In genomic region chr17:6639014-6639650, GRCh38 we compare ENCODE assay signal across 8 cellular contexts. TPM values are rescaled to one million over a fixed set of nuclear protein-coding genes. Genes with fewer than 3 reads are reported as not detected.
DNase-seq lines count a peak whose midpoint lies in the region; ATAC-seq, FAIRE-seq and TF ChIP-seq lines count a peak whose summit lies in the region.

No MANE protein-coding gene starts in this region.

- CTCF ChIA-PET in activated CD4-positive, alpha-beta T cell treated with anti-CD3 and anti-CD28 coated beads, Interleukin-2, amount 10 ng/mL, durations not matched to agents 7 days and 5 days (lab: Charles Lee) = interaction anchor here (1.1 to 1.3 kb wide), 2 partner anchors 12 to 17 kb away, joined by 3 to 4 read pairs; partner anchors contain the start of gene MED31
- CTCF ChIA-PET in GM12878 (lab: Yijun Ruan, JAX) = interaction anchor here (0.5 to 1.5 kb wide), 2 partner anchors 10 to 817 kb away, joined by 3 to 5 read pairs; no protein-coding TSS in a partner anchor

- peaks cover 0 to 12% of the 10 kb centered on the region in 2 experiments; a peak in 1 of 4 replicates for H3K36me3 ChIP-seq in GM12878 (ENCODE audit: control insufficient read depth in 2 of 2, insufficient read depth in 2 of 2, low read length in 1 of 2)
- H3K36me3 ChIP-seq in liver (ENCODE audit: control insufficient read depth in 4 of 4, insufficient read depth in 3 of 4, low read depth in 1 of 4, low read length in 3 of 4) = peaks cover 0 to 12% (median 5%) of the 10 kb centered on the region in 4 donors
- H3K36me3 ChIP-seq in thoracic aorta = peaks cover 4% of the 10 kb centered on the region

- no peaks in the 10 kb centered on the region for H3K9me3 ChIP-seq in GM12878 (replicated peaks; ENCODE audit: control insufficient read depth, insufficient read depth, low read length)
- H3K9me3 ChIP-seq in liver (ENCODE audit: control insufficient read depth in 4 of 4, low read length in 3 of 4) = no peaks in the 10 kb centered on the region
- H3K9me3 ChIP-seq in thoracic aorta = no peaks in the 10 kb centered on the region

- no peaks in the 10 kb centered on the region for H3K9me3 Mint-ChIP-seq in activated CD4-positive, alpha-beta T cell treated with anti-CD3 and anti-CD28 coated beads, Interleukin-2, amount 10 ng/mL, durations not matched to agents 7 days and 5 days

- peak overlapping the region; percentile 84 for H3K9ac ChIP-seq in GM12878 (ENCODE audit: control insufficient read depth, insufficient read depth, low read length)
- H3K9ac ChIP-seq in liver (ENCODE audit: low read depth in 1 of 2, low read length in 2 of 2) = peak overlapping the region; percentile 36 to 68

- H3K27ac Mint-ChIP-seq in activated CD4-positive, alpha-beta T cell treated with anti-CD3 and anti-CD28 coated beads, Interleukin-2, amount 10 ng/mL, durations not matched to agents 7 days and 5 days = peak overlapping the region; percentile 96

- H3K79me2 ChIP-seq in GM12878 (ENCODE audit: control insufficient read depth, insufficient read depth, low read length) = peaks cover 33% of the 10 kb centered on the region

- H3K4me3 ChIP-seq in GM12878 (peak overlapping the region; percentile 87), liver (ENCODE audit: low read depth in 1 of 3, low read length in 3 of 3) (peak overlapping the region; percentile 88 to 94 (median 90)), thoracic aorta (peak overlapping the region; percentile 86)

- peak overlapping the region; percentile 88 for H3K4me2 ChIP-seq in GM12878 (ENCODE audit: control insufficient read depth, insufficient read depth)

- FAIRE-seq in GM12878 (lab: Jason Lieb, UNC) = no peak

- H3K4me3 Mint-ChIP-seq in activated CD4-positive, alpha-beta T cell treated with anti-CD3 and anti-CD28 coated beads, Interleukin-2, amount 10 ng/mL, durations not matched to agents 7 days and 5 days = peak overlapping the region; percentile 94

- ATAC-seq in GM12878 (no peak), thoracic aorta (ENCODE audit: insufficient number of reproducible peaks, low FRiP score, low read depth) (no peak), GM18520 (IDR thresholded peaks at IDR 0.05; ENCODE audit: unreplicated experiment) (no peak)

- TF ChIP-seq CTCF in GM12878 (IDR thresholded peaks at IDR 0.05 in 2 of 3, conservative IDR thresholded peaks at IDR 0.05 in 1 of 3; ENCODE audit: control insufficient read depth in 2 of 3, extremely low read depth in 1 of 3, insufficient read depth in 1 of 3, low read depth in 3 of 3, low read length in 3 of 3) = no peak
- TF ChIP-seq CTCF in liver (IDR thresholded peaks at IDR 0.05; ENCODE audit: low read depth, low read length, missing input control) = no peak
- no peak for TF ChIP-seq CTCF in thoracic aorta (IDR thresholded peaks at IDR 0.05)

- H3K4me1 ChIP-seq in GM12878 (ENCODE audit: control insufficient read depth, insufficient read depth, low read length) (peaks cover 11% of the 10 kb centered on the region; the same call in 1 of the 2 replicates), liver (ENCODE audit: control insufficient read depth in 4 of 4, insufficient read depth in 4 of 4, low read length in 3 of 4) (peaks cover 3 to 34% (median 26%) of the 10 kb centered on the region in 4 donors), thoracic aorta (ENCODE audit: control insufficient read depth in 1 of 2, low read depth in 2 of 2) (peaks cover 7 to 30% of the 10 kb centered on the region in 2 donors)

- H3K27ac ChIP-seq in GM12878 (ENCODE audit: control insufficient read depth, insufficient read depth) (peak overlapping the region; percentile 83), liver (ENCODE audit: low read depth in 1 of 2, low read length in 2 of 2) (no peak overlapping the region), thoracic aorta (no peak overlapping the region)

- TF ChIP-seq EP300 in GM12878 (IDR thresholded peaks at IDR 0.05; ENCODE audit: borderline replicate concordance in 1 of 2, control insufficient read depth in 1 of 2, low read depth in 2 of 2, low read length in 2 of 2) = no peak

- H3K27me3 ChIP-seq in GM12878 (replicated peaks in 1 of 2; ENCODE audit: control insufficient read depth in 2 of 2, insufficient read depth in 2 of 2, low read length in 1 of 2) = no peaks in the 10 kb centered on the region
- H3K27me3 ChIP-seq in liver (ENCODE audit: control insufficient read depth in 4 of 4, insufficient read depth in 4 of 4, low read length in 3 of 4) = no peaks in the 10 kb centered on the region
- H3K27me3 ChIP-seq in thoracic aorta (replicated peaks; ENCODE audit: insufficient read depth) = no peaks in the 10 kb centered on the region

- H3K4me1 Mint-ChIP-seq in activated CD4-positive, alpha-beta T cell treated with anti-CD3 and anti-CD28 coated beads, Interleukin-2, amount 10 ng/mL, durations not matched to agents 7 days and 5 days = peaks cover 49% of the 10 kb centered on the region

- RAD21 ChIA-PET in GM12878 (lab: Charles Lee; ENCODE audit: unreplicated experiment) = interaction anchor here (0.7 to 1.1 kb wide), 2 partner anchors 11 to 166 kb away, joined by 3 to 4 read pairs; no protein-coding TSS in a partner anchor

- intact Hi-C loops in GM12878 (cut with micrococcal nuclease; ENCODE audit: unreplicated experiment) = no loop called here

- no peak for TF ChIP-seq RAD21 in GM12878 (IDR thresholded peaks at IDR 0.05; ENCODE audit: insufficient read depth, low read depth, low read length)
- TF ChIP-seq RAD21 in liver (IDR thresholded peaks at IDR 0.05) = no peak

- H3K27me3 Mint-ChIP-seq in activated CD4-positive, alpha-beta T cell treated with anti-CD3 and anti-CD28 coated beads, Interleukin-2, amount 10 ng/mL, durations not matched to agents 7 days and 5 days = no peaks in the 10 kb centered on the region

- no peaks in the 10 kb centered on the region for H4K20me1 ChIP-seq in GM12878 (ENCODE audit: control insufficient read depth, insufficient read depth)

- peak; percentile 15 for DNase-seq in activated CD4-positive, alpha-beta T cell treated with anti-CD3 and anti-CD28 coated beads, Interleukin-2, amount 10 ng/mL, durations not matched to agents 7 days and 5 days
- no peak for DNase-seq in activated CD4-positive, alpha-beta T cell treated with anti-CD3 and anti-CD28 coated beads for 48 hours
- DNase-seq in GM12878 (ENCODE audit: low read depth, low spot score) (no peak), thoracic aorta (ENCODE audit: low spot score) (no peak), GDM1 (lab: John Stamatoyannopoulos, UW) (no peak), NOMO-1 (lab: John Stamatoyannopoulos, UW; ENCODE audit: unreplicated experiment in 2 of 2) (no peak)

- in situ Hi-C loops in GM12878 (cut with MboI) = no loop called here

- SMC1A ChIA-PET in GM12878 (lab: Charles Lee; ENCODE audit: uncharacterized antibody, unreplicated experiment) = no interaction called here

- no peak overlapping the region for H2AFZ ChIP-seq in GM12878 (ENCODE audit: control insufficient read depth, low read depth, low read length)

- POLR2A ChIA-PET in activated CD4-positive, alpha-beta T cell treated with anti-CD3 and anti-CD28 coated beads, Interleukin-2, amount 10 ng/mL, durations not matched to agents 7 days and 5 days (lab: Charles Lee) = no interaction called here
- POLR2A ChIA-PET in GM12878 (lab: Charles Lee) = interaction anchor here (0.8 to 1.4 kb wide), 3 partner anchors 11 to 52 kb away, joined by 3 to 4 read pairs (median 3); partner anchors contain the start of genes C17orf100 and MED31

- no TSS peak for BruUV-seq in GM12878 (replicated peaks; lab: Mats Ljungman, UMichigan)

- TF ChIP-seq POLR2A in GM12878 (IDR thresholded peaks at IDR 0.05; ENCODE audit: low read depth, low read length) = no peak

- H3K36me3 Mint-ChIP-seq in activated CD4-positive, alpha-beta T cell treated with anti-CD3 and anti-CD28 coated beads, Interleukin-2, amount 10 ng/mL, durations not matched to agents 7 days and 5 days (ENCODE audit: low read depth) = peaks cover 30% of the 10 kb centered on the region

- 37% methylated on average over 16 of the region's 16 CpGs for WGBS in GM12878 (ENCODE audit: insufficient coverage, insufficient replicate concordance, low lambda C conversion rate, missing lambda C conversion rate)
- 53% methylated on average over 16 of the region's 16 CpGs for WGBS in liver

RNA-seq across cellular contexts. Expression of gene KIAA0753, which starts 1.4 kb away (rescaled TPM):
- total RNA-seq in activated CD4-positive, alpha-beta T cell treated with anti-CD3 and anti-CD28 coated beads, Interleukin-2, amount 10 ng/mL, durations not matched to agents 7 days and 5 days = 10 to 100 TPM; 16.3 to 17.6 TPM
- 53.9 and 56.5 TPM in 2 replicates for total RNA-seq in GM12878 (2013; cell fraction: nucleolus; rRNA removed)
- total RNA-seq in GM12878 (2014; rRNA removed) (10.1 and 13.4 TPM in 2 replicates), GM12878 (2014; rRNA removed; fragmentation: Illumina TruSeq; extraction: Trizol) (12.7 and 15.2 TPM in 2 replicates), GM12878 (2021) (12.0 and 12.9 TPM in 2 replicates), liver (1 to 10 TPM; 3.8 to 5.9 TPM), thoracic aorta (10 to 100 TPM; 15.9 to 27.5 TPM)
- 6.7 TPM for polyA plus RNA-seq in GM12878 (2011; ENCODE audit: low read depth)
- polyA plus RNA-seq in GM12878 (2011; rRNA removed) (7.3 and 8.1 TPM in 2 replicates), GM12878 (2014; fragmentation: Illumina TruSeq; extraction: Trizol) (12.5 and 15.3 TPM in 2 replicates), GM12878 (2014; fragmentation: Nextera tagmentation; extraction: Ambion mirVana) (1 to 10 TPM; 2.2 to 3.3 TPM), GM12878 (2014; rRNA removed) (7.9 and 10.3 TPM in 2 replicates), GM12878 (2016; fragmentation: Nextera tagmentation; extraction: Ambion mirVana) (1 to 10 TPM; 5.9 to 7.5 TPM), liver (1 to 10 TPM; 2.0 to 2.1 TPM)
- 4.3 and 5.4 TPM in 2 replicates for polyA plus RNA-seq in GM12878 (2011; cell fraction: cytosol; rRNA removed)
- polyA plus RNA-seq in GM12878 (2011; cell fraction: nucleus; rRNA removed) = 19.7 and 22.3 TPM in 2 replicates
- polyA plus RNA-seq in GM12878 (2012) = 5.3 and 9.0 TPM in 2 replicates
- 6.0 and 9.0 TPM in 2 replicates for polyA minus RNA-seq in GM12878 (2011; rRNA and poly(A)+ RNA removed)
- polyA minus RNA-seq in GM12878 (2011; cell fraction: cytosol; rRNA and poly(A)+ RNA removed) = 3.7 and 4.3 TPM in 2 replicates
- polyA minus RNA-seq in GM12878 (2011; cell fraction: nucleus; rRNA and poly(A)+ RNA removed) = 15.8 and 19.7 TPM in 2 replicates

RNA-seq across cellular contexts. Expression of gene TXNDC17, which starts 1.7 kb away (rescaled TPM):
- 10 to 100 TPM; 49.0 to 69.0 TPM for total RNA-seq in activated CD4-positive, alpha-beta T cell treated with anti-CD3 and anti-CD28 coated beads, Interleukin-2, amount 10 ng/mL, durations not matched to agents 7 days and 5 days
- total RNA-seq in GM12878 (2013; cell fraction: nucleolus; rRNA removed) = 11.6 and 14.2 TPM in 2 replicates
- 123 and 124 TPM in 2 replicates for total RNA-seq in GM12878 (2014; rRNA removed)
- total RNA-seq in GM12878 (2014; rRNA removed; fragmentation: Illumina TruSeq; extraction: Trizol) = 149 and 175 TPM in 2 replicates
- 129 and 142 TPM in 2 replicates for total RNA-seq in GM12878 (2021)
- 17.2 TPM for polyA plus RNA-seq in GM12878 (2011; ENCODE audit: low read depth)
- 236 and 346 TPM in 2 replicates for polyA plus RNA-seq in GM12878 (2011; rRNA removed)
- 254 and 313 TPM in 2 replicates for polyA plus RNA-seq in GM12878 (2011; cell fraction: cytosol; rRNA removed)
- polyA plus RNA-seq in GM12878 (2011; cell fraction: nucleus; rRNA removed) = 122 and 152 TPM in 2 replicates
- polyA plus RNA-seq in GM12878 (2012) = 124 and 181 TPM in 2 replicates
- polyA plus RNA-seq in GM12878 (2014; fragmentation: Illumina TruSeq; extraction: Trizol) = 85.4 and 178 TPM in 2 replicates
- polyA plus RNA-seq in GM12878 (2014; fragmentation: Nextera tagmentation; extraction: Ambion mirVana) = 100 to 1,000 TPM; 933 to 957 TPM
- 191 and 195 TPM in 2 replicates for polyA plus RNA-seq in GM12878 (2014; rRNA removed)
- 100 to 1,000 TPM; 667 to 694 TPM for polyA plus RNA-seq in GM12878 (2016; fragmentation: Nextera tagmentation; extraction: Ambion mirVana)
- 36.6 and 44.6 TPM in 2 replicates for polyA minus RNA-seq in GM12878 (2011; rRNA and poly(A)+ RNA removed)
- polyA minus RNA-seq in GM12878 (2011; cell fraction: cytosol; rRNA and poly(A)+ RNA removed) = 22.6 and 28.2 TPM in 2 replicates
- 21.6 and 25.7 TPM in 2 replicates for polyA minus RNA-seq in GM12878 (2011; cell fraction: nucleus; rRNA and poly(A)+ RNA removed)
- total RNA-seq in liver = 10 to 100 TPM; 32.9 to 58.4 TPM
- 100 to 1,000 TPM; 141 to 329 TPM for polyA plus RNA-seq in liver
- total RNA-seq in thoracic aorta = 10 to 100 TPM; 52.6 to 90.6 TPM

RNA-seq across cellular contexts. Expression of gene MED31, which starts 12.3 kb away (rescaled TPM):
- total RNA-seq in activated CD4-positive, alpha-beta T cell treated with anti-CD3 and anti-CD28 coated beads, Interleukin-2, amount 10 ng/mL, durations not matched to agents 7 days and 5 days = 10 to 100 TPM; 19.4 to 20.3 TPM
- 30.4 and 35.8 TPM in 2 replicates for total RNA-seq in GM12878 (2013; cell fraction: nucleolus; rRNA removed)
- total RNA-seq in GM12878 (2014; rRNA removed) = 14.4 and 17.7 TPM in 2 replicates
- total RNA-seq in GM12878 (2014; rRNA removed; fragmentation: Illumina TruSeq; extraction: Trizol) = 14.9 and 16.4 TPM in 2 replicates
- total RNA-seq in GM12878 (2021) = 16.8 and 17.7 TPM in 2 replicates
- polyA plus RNA-seq in GM12878 (2011; ENCODE audit: low read depth) = 8.9 TPM
- polyA plus RNA-seq in GM12878 (2011; rRNA removed) = 43.9 and 64.6 TPM in 2 replicates
- 16.6 and 19.6 TPM in 2 replicates for polyA plus RNA-seq in GM12878 (2011; cell fraction: cytosol; rRNA removed)
- 16.4 and 19.1 TPM in 2 replicates for polyA plus RNA-seq in GM12878 (2011; cell fraction: nucleus; rRNA removed)
- 11.2 and 19.6 TPM in 2 replicates for polyA plus RNA-seq in GM12878 (2012)
- 16.7 and 32.6 TPM in 2 replicates for polyA plus RNA-seq in GM12878 (2014; fragmentation: Illumina TruSeq; extraction: Trizol)
- 10 to 100 TPM; 46.1 to 51.1 TPM for polyA plus RNA-seq in GM12878 (2014; fragmentation: Nextera tagmentation; extraction: Ambion mirVana)
- polyA plus RNA-seq in GM12878 (2014; rRNA removed) = 22.2 and 25.3 TPM in 2 replicates
- polyA plus RNA-seq in GM12878 (2016; fragmentation: Nextera tagmentation; extraction: Ambion mirVana) = 10 to 100 TPM; 70.7 to 71.1 TPM
- polyA minus RNA-seq in GM12878 (2011; rRNA and poly(A)+ RNA removed) = 10.2 and 11.6 TPM in 2 replicates
- polyA minus RNA-seq in GM12878 (2011; cell fraction: cytosol; rRNA and poly(A)+ RNA removed) = 2.1 and 2.3 TPM in 2 replicates
- 16.3 and 18.8 TPM in 2 replicates for polyA minus RNA-seq in GM12878 (2011; cell fraction: nucleus; rRNA and poly(A)+ RNA removed)
- 10 to 100 TPM in 1 of 2 donors, 1 to 10 TPM in 1; 6.9 to 10.4 TPM for total RNA-seq in liver
- 10 to 100 TPM in 1 of 2 donors, 1 to 10 TPM in 1; 7.0 to 29.8 TPM for polyA plus RNA-seq in liver
- 10 to 100 TPM in 1 of 2 donors, 1 to 10 TPM in 1; 4.7 to 21.3 TPM for total RNA-seq in thoracic aorta

RNA-seq across cellular contexts. Expression of gene C17orf100, which starts 12.4 kb away (rescaled TPM):
- total RNA-seq in activated CD4-positive, alpha-beta T cell treated with anti-CD3 and anti-CD28 coated beads, Interleukin-2, amount 10 ng/mL, durations not matched to agents 7 days and 5 days = 1 to 10 TPM; 1.9 to 2.5 TPM
- 1.5 and 2.0 TPM in 2 replicates for total RNA-seq in GM12878 (2013; cell fraction: nucleolus; rRNA removed)
- total RNA-seq in GM12878 (2014; rRNA removed) = 1.2 and 1.6 TPM in 2 replicates
- 1.3 and 1.6 TPM in 2 replicates for total RNA-seq in GM12878 (2014; rRNA removed; fragmentation: Illumina TruSeq; extraction: Trizol)
- total RNA-seq in GM12878 (2021) = 2.1 and 3.2 TPM in 2 replicates
- 1.2 TPM for polyA plus RNA-seq in GM12878 (2011; ENCODE audit: low read depth)
- polyA plus RNA-seq in GM12878 (2011; rRNA removed) = 1.5 and 1.6 TPM in 2 replicates
- polyA plus RNA-seq in GM12878 (2011; cell fraction: cytosol; rRNA removed) = 1.1 and 1.7 TPM in 2 replicates
- polyA plus RNA-seq in GM12878 (2011; cell fraction: nucleus; rRNA removed) = 2.6 and 2.8 TPM in 2 replicates
- 3.2 and 3.6 TPM in 2 replicates for polyA plus RNA-seq in GM12878 (2012)
- 2.2 and 2.7 TPM in 2 replicates for polyA plus RNA-seq in GM12878 (2014; fragmentation: Illumina TruSeq; extraction: Trizol)
- polyA plus RNA-seq in GM12878 (2014; fragmentation: Nextera tagmentation; extraction: Ambion mirVana) = 1 to 10 TPM in 1 of 2 experiments, under 1 TPM in 1; 0.84 to 1.5 TPM
- polyA plus RNA-seq in GM12878 (2014; rRNA removed) = 3.9 and 4.2 TPM in 2 replicates
- 1 to 10 TPM; 4.1 to 4.7 TPM for polyA plus RNA-seq in GM12878 (2016; fragmentation: Nextera tagmentation; extraction: Ambion mirVana)
- polyA minus RNA-seq in GM12878 (2011; rRNA and poly(A)+ RNA removed) = 1.1 TPM in 2 replicates
- polyA minus RNA-seq in GM12878 (2011; cell fraction: cytosol; rRNA and poly(A)+ RNA removed) = 0.52 TPM in 1 of 2 replicates, not detected in the other
- 3.0 and 3.6 TPM in 2 replicates for polyA minus RNA-seq in GM12878 (2011; cell fraction: nucleus; rRNA and poly(A)+ RNA removed)
- total RNA-seq in liver = 1 to 10 TPM in 1 of 2 donors, under 1 TPM in 1; 0.56 to 2.2 TPM
- polyA plus RNA-seq in liver = 10 to 100 TPM in 1 of 2 donors, 1 to 10 TPM in 1; 3.3 to 33.2 TPM
- not detected for total RNA-seq in thoracic aorta
